ENCODE assay signal across 8 cellular contexts in genomic region chrX:154477891-154478477, GRCh38. TPM values are rescaled to one million over a fixed set of nuclear protein-coding genes. Genes with fewer than 3 reads are reported as not detected.
DNase-seq lines count a peak whose midpoint lies in the region; ATAC-seq and TF ChIP-seq lines count a peak whose summit lies in the region.

No MANE protein-coding gene starts in this region.

- H3K4me1 ChIP-seq in mucosa of rectum (ENCODE audit: control insufficient read depth in 2 of 2, insufficient read depth in 2 of 2, low read length in 2 of 2): peaks cover 4 to 5% of the 10 kb centered on the region in 2 donors

- H3K27me3 ChIP-seq in brain microvascular endothelial cell (replicated peaks) (no peaks in the 10 kb centered on the region), mucosa of rectum (ENCODE audit: control insufficient read depth in 2 of 2, insufficient read depth in 2 of 2, low read length in 2 of 2) (peaks cover 0 to 4% of the 10 kb centered on the region in 2 donors)

- H3K9me3 ChIP-seq in mucosa of rectum (ENCODE audit: control insufficient read depth in 2 of 2, low read length in 2 of 2): no peaks in the 10 kb centered on the region

- H3K9ac ChIP-seq in mucosa of rectum (ENCODE audit: low read depth in 1 of 2, low read length in 2 of 2): peak overlapping the region; percentile 32 to 65

- in situ Hi-C loops in brain microvascular endothelial cell (cut with HindIII; ENCODE audit: low pct_ligation_motif_present, low sequenced_read_pairs): no loop called here
- in situ Hi-C loops in ACHN (cut with HindIII; ENCODE audit: low pct_ligation_motif_present, low pct_unique_long_range_greater_than_20kb, low sequenced_read_pairs): no loop called here

- DNase-seq in brain microvascular endothelial cell: no peak
- no peak for DNase-seq in ACHN
- DNase-seq in COR-L47 (lab: John Stamatoyannopoulos, UW): no peak
- DNase-seq in HuH-7.5 (ENCODE audit: low spot score): no peak
- no peak for DNase-seq in posterior vena cava (ENCODE audit: low spot score)

- H3K27ac ChIP-seq in 22Rv1 (peak overlapping the region; percentile 83), brain microvascular endothelial cell (no peak overlapping the region), mucosa of rectum (ENCODE audit: low read depth in 2 of 2, low read length in 2 of 2) (peak overlapping the region in 1 of 2 donors; percentile 86)

- no peak for TF ChIP-seq CTCF in 22Rv1 (IDR thresholded peaks at IDR 0.05)
- TF ChIP-seq CTCF in brain microvascular endothelial cell (IDR thresholded peaks at IDR 0.05; ENCODE audit: low read depth, low read length, missing control alignments): no peak

- H3K36me3 ChIP-seq in brain microvascular endothelial cell (replicated peaks) (peaks cover 3% of the 10 kb centered on the region), mucosa of rectum (ENCODE audit: control insufficient read depth in 2 of 2, insufficient read depth in 2 of 2, low read length in 2 of 2) (peaks cover 0 to 3% of the 10 kb centered on the region in 2 donors)

- peak; percentile 4 for ATAC-seq in HG03135 (IDR thresholded peaks at IDR 0.05; ENCODE audit: unreplicated experiment)

- H3K4me3 ChIP-seq in brain microvascular endothelial cell (ENCODE audit: low read depth, low read length) (peak overlapping the region; percentile 51), mucosa of rectum (ENCODE audit: low read length in 2 of 2) (peak overlapping the region; percentile 59 to 72)

- intact Hi-C loops in posterior vena cava (cut with DNase I): no loop called here

RNA-seq across cellular contexts. Expression of gene LAGE3, which starts 1.1 kb away (rescaled TPM):
- total RNA-seq in posterior vena cava: 10 to 100 TPM; 10.2 to 15.0 TPM

RNA-seq across cellular contexts. Expression of gene UBL4A, which starts 8.4 kb away (rescaled TPM):
- 10 to 100 TPM; 30.1 TPM for total RNA-seq in posterior vena cava

RNA-seq across cellular contexts. Expression of gene SLC10A3, which starts 12.4 kb away (rescaled TPM):
- 10 to 100 TPM; 27.4 to 31.3 TPM for total RNA-seq in posterior vena cava

RNA-seq across cellular contexts. Expression of gene PLXNA3, which starts 19.9 kb away (rescaled TPM):
- 10 to 100 TPM; 23.7 to 31.1 TPM for total RNA-seq in posterior vena cava

RNA-seq across cellular contexts. Expression of gene FAM50A, which starts 34.0 kb away (rescaled TPM):
- 10 to 100 TPM; 52.7 to 63.3 TPM for total RNA-seq in posterior vena cava
